Comparison of ENCODE assay signal across 6 cellular contexts in the genomic region with DNA sequence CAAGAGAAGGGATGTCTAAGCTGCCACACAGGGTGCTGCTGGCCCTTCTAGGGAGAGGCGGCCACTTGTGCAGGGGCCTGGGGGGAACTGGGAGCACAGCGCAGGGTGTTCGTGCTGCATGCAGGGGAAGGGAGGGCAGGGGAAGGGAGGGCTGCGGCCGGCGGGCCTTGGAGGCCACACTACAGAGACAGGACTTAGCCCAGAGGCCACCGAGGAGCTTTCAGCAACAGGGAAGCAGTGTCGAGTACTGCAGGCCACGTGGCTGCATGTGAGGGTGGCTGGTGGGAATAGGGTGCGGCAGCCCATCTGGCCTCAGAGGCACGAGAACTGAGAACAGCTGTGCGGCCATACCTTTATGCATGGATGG. TPM values are rescaled to one million over a fixed set of nuclear protein-coding genes. Genes with fewer than 3 reads are reported as not detected.
"Had no signal": no experiment of that assay in that cellular context is flagged by ENCODE, and none has a peak within 500 bp of the region (broad histone marks: within the 10 kb centered on the region; RNA-seq: fewer than 3 reads in every experiment).

No MANE protein-coding gene starts in this region.

RNA-seq across cellular contexts. Expression of gene SRPK3, which starts 35.8 kb away (rescaled TPM):
- total RNA-seq: activated CD4-positive, alpha-beta memory T cell treated with anti-CD3 and anti-CD28 coated beads for 36 hours; activated CD4-positive, alpha-beta T cell treated with anti-CD3 and anti-CD28 coated beads, Interleukin-2, amount 10 ng/mL, durations not matched to agents 7 days and 5 days; activated naive CD4-positive, alpha-beta T cell treated with anti-CD3 and anti-CD28 coated beads for 36 hours; activated T-cell treated with anti-CD3 and anti-CD28 coated beads, Interleukin-2, amount 50 U/mL, for 4 hours; astrocyte; T-helper 17 cell had no signal
